Comparison of ENCODE assay signal across 13 cellular contexts in genomic region chr22:44723801-44724200, GRCh38. TPM values are rescaled to one million over a fixed set of nuclear protein-coding genes. Genes with fewer than 3 reads are reported as not detected.
A peak's percentile ranks its signal among the peaks of the same experiment; 100 is the strongest.
DNase-seq lines count a peak whose midpoint lies in the region; FAIRE-seq and TF ChIP-seq lines count a peak whose summit lies in the region.
"Had no signal": no experiment of that assay in that cellular context is flagged by ENCODE, and none has a peak within 500 bp of the region (broad histone marks: within the 10 kb centered on the region; RNA-seq: fewer than 3 reads in every experiment).

No MANE protein-coding gene starts in this region.

- DNase-seq in AG08395 (ENCODE audit: low spot score) = peak; percentile 52
- no peak for DNase-seq in GM18507 (ENCODE audit: extremely low spot score, insufficient read length, low read depth)
- peak; percentile 54 for DNase-seq in RPMI8226
- DNase-seq in fibroblast of lung (ENCODE audit: low read depth in 2 of 2) = peak; percentile 20 to 46
- no peak for DNase-seq in NCI-H1092 (lab: John Stamatoyannopoulos, UW)
- no peak for DNase-seq in stimulated activated CD4-positive, alpha-beta T cell treated with anti-CD3 and anti-CD28 coated beads, Interleukin-2, amount 100 ng/mL, for 24 hours
- DNase-seq in GM20000 (ENCODE audit: low spot score) = no peak
- no peak for DNase-seq in NOMO-1 treated with dmso at 0.1 percent for 144 hours (lab: John Stamatoyannopoulos, UW; ENCODE audit: unreplicated experiment)
- DNase-seq: activated CD4-positive, alpha-beta T cell treated with anti-CD3 and anti-CD28 coated beads for 48 hours; CD4-positive, alpha-beta memory T cell; foreskin keratinocyte had no signal

- H2AFZ ChIP-seq in fibroblast of lung (ENCODE audit: low read length) = no peak overlapping the region

- H3K9ac ChIP-seq in fibroblast of lung (ENCODE audit: insufficient read depth, low read length) = no peak overlapping the region

- H3K4me3 ChIP-seq in fibroblast of lung (replicated peaks in 1 of 4; ENCODE audit: control extremely low read depth in 1 of 4, insufficient read depth in 1 of 4, low read depth in 3 of 4, low read length in 4 of 4) = no peak overlapping the region
- H3K4me3 ChIP-seq: SJSA1 had no signal

- H3K79me2 ChIP-seq in fibroblast of lung (ENCODE audit: control insufficient read depth, insufficient read depth, low read length) = no peaks in the 10 kb centered on the region

- TF ChIP-seq CTCF in fibroblast of lung (conservative IDR thresholded peaks at IDR 0.05 in 1 of 2, IDR thresholded peaks at IDR 0.05 in 1 of 2; ENCODE audit: low read depth in 1 of 2, low read length in 2 of 2) = no peak
- TF ChIP-seq CTCF in GM20000 (IDR thresholded peaks at IDR 0.05; ENCODE audit: extremely low read depth, missing control alignments) = no peak

- FAIRE-seq in GM18507 (lab: Jason Lieb, UNC) = peak; percentile 49
- FAIRE-seq: GM12891 had no signal

- H3K4me1 ChIP-seq in fibroblast of lung (ENCODE audit: control insufficient read depth, extremely low read depth, insufficient read depth, low read length) = no peaks in the 10 kb centered on the region
- H3K4me1 ChIP-seq: foreskin keratinocyte, SJSA1 had no signal

- H3K27me3 ChIP-seq in fibroblast of lung (ENCODE audit: control insufficient read depth, insufficient read depth, low read length) = no peaks in the 10 kb centered on the region
- H3K27me3 ChIP-seq: foreskin keratinocyte, SJSA1 had no signal

- no peak overlapping the region for H3K4me2 ChIP-seq in fibroblast of lung (ENCODE audit: extremely low read depth, insufficient read depth, low read length)

- H3K36me3 ChIP-seq in fibroblast of lung (ENCODE audit: control insufficient read depth, insufficient read depth, low read length) = no peaks in the 10 kb centered on the region
- H3K36me3 ChIP-seq: SJSA1 had no signal

- H3K27ac ChIP-seq in fibroblast of lung (ENCODE audit: insufficient read depth, low read length) = no peak overlapping the region
- H3K27ac ChIP-seq: foreskin keratinocyte, SJSA1 had no signal

- H4K20me1 ChIP-seq in fibroblast of lung (ENCODE audit: control insufficient read depth, extremely low read depth, insufficient read depth, low read length) = no peaks in the 10 kb centered on the region

- H3K9me3 ChIP-seq in fibroblast of lung (ENCODE audit: control insufficient read depth, insufficient read depth, low read depth, low read length) = no peaks in the 10 kb centered on the region
- H3K9me3 ChIP-seq: SJSA1 had no signal

RNA-seq across cellular contexts. Expression of gene PRR5, which starts 21.8 kb away (rescaled TPM):
- 6.7 and 8.6 TPM in 2 replicates for total RNA-seq in fibroblast of lung
- polyA plus RNA-seq in fibroblast of lung = 1.8 and 2.4 TPM in 2 replicates
- polyA plus RNA-seq in fibroblast of lung (2012) = 3.9 and 4.5 TPM in 2 replicates
- polyA minus RNA-seq in fibroblast of lung (ENCODE audit: low replicate concordance) = 4.4 and 4.5 TPM in 2 replicates

RNA-seq across cellular contexts. Expression of gene ARHGAP8, which starts 28.6 kb away (rescaled TPM):
- total RNA-seq in fibroblast of lung = under 0.01 and 0.17 TPM in 2 replicates
- polyA plus RNA-seq in fibroblast of lung = 0.07 TPM in 1 of 2 replicates, not detected in the other
- not detected in 2 replicates for polyA plus RNA-seq in fibroblast of lung (2012)
- not detected in 2 replicates for polyA minus RNA-seq in fibroblast of lung (ENCODE audit: low replicate concordance)
- total RNA-seq: SJSA1 had no signal
- polyA plus RNA-seq: CD4-positive, alpha-beta memory T cell had no signal

Comparison
In these comparisons a context has a peak if more than half of its experiments do, and no peak if none do; other contexts are left out.
1. DNase-seq: peak in AG08395 (single experiment), RPMI8226 (single experiment) and fibroblast of lung (2 of 2); none in GM18507 (single experiment), NCI-H1092 (single experiment), stimulated activated CD4-positive, alpha-beta T cell treated with anti-CD3 and anti-CD28 coated beads, Interleukin-2, amount 100 ng/mL, for 24 hours (0 of 2), GM20000 (single experiment) and NOMO-1 treated with dmso at 0.1 percent for 144 hours (single experiment).